ENCODE assay signal across 18 cellular contexts in the genomic region with DNA sequence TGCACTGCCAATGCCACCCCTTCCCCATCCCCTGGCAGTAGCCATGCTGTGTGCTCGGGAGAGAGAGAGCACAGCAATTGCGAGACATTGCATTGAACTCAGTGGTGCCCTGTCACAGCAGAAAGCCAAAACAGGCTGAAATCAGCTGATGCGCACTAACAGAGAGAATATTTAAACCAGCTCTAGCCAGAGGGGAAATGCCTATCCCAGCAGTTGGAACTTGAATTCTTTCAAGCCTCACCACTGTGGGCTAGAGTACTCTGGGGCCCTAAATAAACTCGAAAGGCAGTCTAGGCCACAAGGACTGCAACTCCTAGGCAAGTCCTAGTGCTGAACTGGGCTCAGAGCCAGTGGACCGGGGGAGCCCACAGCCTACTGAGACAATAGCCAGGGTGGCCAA. TPM values are rescaled to one million over a fixed set of nuclear protein-coding genes. Genes with fewer than 3 reads are reported as not detected.
DNase-seq lines count a peak whose midpoint lies in the region; ATAC-seq, FAIRE-seq and TF ChIP-seq lines count a peak whose summit lies in the region.
"Had no signal": no experiment of that assay in that cellular context is flagged by ENCODE, and none has a peak within 500 bp of the region (broad histone marks: within the 10 kb centered on the region; RNA-seq: fewer than 3 reads in every experiment).

No MANE protein-coding gene starts in this region.

- H4K8ac ChIP-seq in H1 (ENCODE audit: extremely low read depth, insufficient read depth, low read length) = no peak overlapping the region

- no peak for ATAC-seq in sciatic nerve

- H2BK120ac ChIP-seq in H1 (replicated peaks; ENCODE audit: low read depth, low read length) = no peak overlapping the region

- no peak for TF ChIP-seq EP300 in H1 (IDR thresholded peaks at IDR 0.05; ENCODE audit: borderline replicate concordance in 1 of 2, low read depth in 2 of 2, low read length in 2 of 2)

- H2AK5ac ChIP-seq in H1 (ENCODE audit: low read depth, low read length) = no peak overlapping the region

- H3K27ac ChIP-seq in H1 (ENCODE audit: low read depth, low read length) = no peak overlapping the region
- H3K27ac ChIP-seq in substantia nigra (ENCODE audit: low read depth, low read length, poor library complexity, severe bottlenecking) = no peak overlapping the region
- H3K27ac ChIP-seq: C4-2B, Peyer's patch had no signal

- no peaks in the 10 kb centered on the region for H3K79me1 ChIP-seq in H1 (ENCODE audit: low read depth, low read length)

- no peak overlapping the region for H2BK20ac ChIP-seq in H1 (ENCODE audit: low read length)

- H3K23me2 ChIP-seq in H1 (ENCODE audit: low read depth, low read length) = no peaks in the 10 kb centered on the region

- no peak overlapping the region for H3K14ac ChIP-seq in H1 (ENCODE audit: insufficient read length)

- DNase-seq in AG10803 (ENCODE audit: low read depth) (peak; percentile 32), M059J (ENCODE audit: low read depth) (peak; percentile 36), H1 (ENCODE audit: low read depth in 1 of 2, low spot score in 2 of 2) (no peak), myocyte (ENCODE audit: low read depth) (peak; percentile 51), substantia nigra (lab: John Stamatoyannopoulos, UW) (no peak), H4 (ENCODE audit: low spot score) (no peak), NOMO-1 treated with dmso at 0.1 percent for 144 hours (lab: John Stamatoyannopoulos, UW; ENCODE audit: unreplicated experiment) (no peak), sciatic nerve (ENCODE audit: low spot score) (no peak)
- DNase-seq: GDM1, HCEC 1CT, NCI-H1092 treated with DMSO at 0.1 percent for 48 hours, NCI-H1694 treated with DMSO at 0.1 percent for 48 hours, NCI-H82, Peyer's patch, SHP77 had no signal

- no peaks in the 10 kb centered on the region for H3K36me3 ChIP-seq in H1 (ENCODE audit: control insufficient read depth in 2 of 4, insufficient read depth in 4 of 4, low read length in 3 of 4)
- H3K36me3 ChIP-seq: Peyer's patch had no signal

- H3K9me3 ChIP-seq in H1 (ENCODE audit: insufficient read depth in 2 of 2, low read depth in 1 of 2, low read length in 1 of 2) = no peaks in the 10 kb centered on the region
- H3K9me3 ChIP-seq: Peyer's patch had no signal

- CTCF ChIA-PET in H1 (lab: Charles Lee; ENCODE audit: partially characterized antibody) = no interaction called here

- H3K4me2 ChIP-seq in H1 (ENCODE audit: insufficient read depth in 1 of 2, low read depth in 2 of 2, low read length in 2 of 2) = no peak overlapping the region

- POLR2A ChIA-PET in H1 (lab: Charles Lee; ENCODE audit: partially characterized antibody) = no interaction called here

- no peak overlapping the region for H3K9ac ChIP-seq in H1 (replicated peaks in 1 of 4; ENCODE audit: extremely low read depth in 1 of 4, low read depth in 3 of 4, low read length in 3 of 4)

- no peak overlapping the region for H2BK5ac ChIP-seq in H1 (ENCODE audit: low read depth, low read length)

- no peaks in the 10 kb centered on the region for H3K79me2 ChIP-seq in H1 (ENCODE audit: control insufficient read depth in 1 of 2, insufficient read depth in 2 of 2, low read length in 2 of 2)

- H2AFZ ChIP-seq in H1 (ENCODE audit: low read length) = no peak overlapping the region

- TF ChIP-seq CTCF in AG10803 (conservative IDR thresholded peaks at IDR 0.05; ENCODE audit: low read length) = no peak
- no peak for TF ChIP-seq CTCF in H1 (IDR thresholded peaks at IDR 0.05; ENCODE audit: control extremely low read depth in 1 of 3, insufficient read depth in 1 of 3, low read depth in 1 of 3, low read length in 3 of 3)

- no peaks in the 10 kb centered on the region for H3K27me3 ChIP-seq in H1 (replicated peaks in 1 of 4; ENCODE audit: control insufficient read depth in 3 of 4, extremely low read depth in 1 of 4, insufficient read depth in 3 of 4, low read length in 3 of 4)
- H3K27me3 ChIP-seq: Peyer's patch had no signal

- intact Hi-C loops in sciatic nerve (cut with DNase I) = no loop called here

- 0 out of 2 replicates have a peak overlapping the region, but pooled peaks have one; percentile 3 for H2BK12ac ChIP-seq in H1 (ENCODE audit: low read depth, low read length)

- no peak for TF ChIP-seq POLR2A in H1 (IDR thresholded peaks at IDR 0.05; ENCODE audit: control extremely low read depth in 1 of 2, low read depth in 2 of 2, low read length in 2 of 2)

- H4K5ac ChIP-seq in H1 (ENCODE audit: insufficient read length, low read depth, low read length) = no peak overlapping the region

- no peaks in the 10 kb centered on the region for H3K4me1 ChIP-seq in H1 (replicated peaks in 1 of 4; ENCODE audit: control insufficient read depth in 3 of 4, insufficient read depth in 4 of 4, low read length in 3 of 4)
- H3K4me1 ChIP-seq: Peyer's patch had no signal

- no peak for TF ChIP-seq RAD21 in H1 (IDR thresholded peaks at IDR 0.05 in 1 of 2, conservative IDR thresholded peaks at IDR 0.05 in 1 of 2; ENCODE audit: low read depth in 2 of 2, low read length in 2 of 2)

- H3K4me3 ChIP-seq in AG10803 (ENCODE audit: low read length) (no peak overlapping the region), H1 (ENCODE audit: extremely low read depth in 1 of 4, insufficient read depth in 2 of 4, low read depth in 3 of 4, low read length in 4 of 4) (no peak overlapping the region)
- H3K4me3 ChIP-seq: Peyer's patch had no signal

- no peaks in the 10 kb centered on the region for H4K20me1 ChIP-seq in H1 (replicated peaks in 1 of 2; ENCODE audit: control insufficient read depth in 1 of 2, insufficient read depth in 2 of 2, low read length in 2 of 2)

- no peak overlapping the region for H4K91ac ChIP-seq in H1 (replicated peaks; ENCODE audit: insufficient read length, low read length)

- H3K18ac ChIP-seq in H1 (ENCODE audit: extremely low read depth, low read length) = no peak overlapping the region

- no peak overlapping the region for H3K23ac ChIP-seq in H1 (ENCODE audit: insufficient read length)

- no peak for FAIRE-seq in H1 (lab: Jason Lieb, UNC)
- FAIRE-seq: A204.1, GM12892 had no signal

- H2BK15ac ChIP-seq in H1 (ENCODE audit: low read length) = no peak overlapping the region

- H3K56ac ChIP-seq in H1 (replicated peaks; ENCODE audit: insufficient read length, low read depth, low read length) = no peak overlapping the region

- 89% methylated on average over 5 of the region's 5 CpGs; no CpG with 5 or more reads in 1 of the 2 experiments for WGBS in H1 (ENCODE audit: extremely low coverage in 1 of 2, insufficient coverage in 1 of 2, insufficient read length in 1 of 2, insufficient replicate concordance in 2 of 2, low coverage in 1 of 2, low lambda C conversion rate in 2 of 2, missing lambda C conversion rate in 1 of 2), 2 experiments

- no peak overlapping the region for H3K4ac ChIP-seq in H1 (replicated peaks; ENCODE audit: insufficient read length, low read depth, low read length)

TF ChIP-seq in H1, 55 proteins besides CTCF, POLR2A, EP300 and RAD21:
- TF ChIP-seq SUZ12 (IDR thresholded peaks at IDR 0.05; ENCODE audit: low read length) = no peak
- TF ChIP-seq CBX8 (IDR thresholded peaks at IDR 0.05; ENCODE audit: borderline replicate concordance, low read depth, low read length) = no peak
- no peak for TF ChIP-seq SIRT6 (IDR thresholded peaks at IDR 0.05; ENCODE audit: low read length)
- TF ChIP-seq EGR1 (IDR thresholded peaks at IDR 0.05; ENCODE audit: borderline replicate concordance, low read depth, low read length) = no peak
- no peak for TF ChIP-seq SP4 (IDR thresholded peaks at IDR 0.05; ENCODE audit: low read length)
- no peak for TF ChIP-seq RFX5 (IDR thresholded peaks at IDR 0.05; ENCODE audit: borderline replicate concordance, low read depth, low read length)
- TF ChIP-seq, protein P1, sequence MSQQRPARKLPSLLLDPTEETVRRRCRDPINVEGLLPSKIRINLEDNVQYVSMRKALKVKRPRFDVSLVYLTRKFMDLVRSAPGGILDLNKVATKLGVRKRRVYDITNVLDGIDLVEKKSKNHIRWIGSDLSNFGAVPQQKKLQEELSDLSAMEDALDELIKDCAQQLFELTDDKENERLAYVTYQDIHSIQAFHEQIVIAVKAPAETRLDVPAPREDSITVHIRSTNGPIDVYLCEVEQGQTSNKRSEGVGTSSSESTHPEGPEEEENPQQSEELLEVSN (IDR thresholded peaks at IDR 0.05) = no peak
- no peak for TF ChIP-seq KDM5A (IDR thresholded peaks at IDR 0.05; ENCODE audit: low read length)
- TF ChIP-seq NRF1 (IDR thresholded peaks at IDR 0.05; ENCODE audit: low read depth, low read length) = no peak
- no peak for TF ChIP-seq KDM4A (IDR thresholded peaks at IDR 0.05; ENCODE audit: low read depth, low read length, severe bottlenecking)
- TF ChIP-seq SRF (IDR thresholded peaks at IDR 0.05; ENCODE audit: low read depth, low read length) = no peak
- no peak for TF ChIP-seq TAF1 (IDR thresholded peaks at IDR 0.05; ENCODE audit: low read depth, low read length)
- no peak for TF ChIP-seq ZNF274 (IDR thresholded peaks at IDR 0.05; ENCODE audit: borderline replicate concordance, extremely low read depth, low read length)
- TF ChIP-seq YY1 (IDR thresholded peaks at IDR 0.05; ENCODE audit: low read depth, low read length) = no peak

RNA-seq across cellular contexts. Expression of a gene that starts 17.7 kb away (rescaled TPM):
- 30.9 and 41.4 TPM in 2 replicates for total RNA-seq in M059J (2014; rRNA removed; shearing (Covaris generic))
- 6.1 and 6.9 TPM in 2 replicates for total RNA-seq in H1 (2021; fragmentation: NEBNext Ultra II Directional; extraction: Animal tissue kit (Norgen Biotek cat#: 25700))
- polyA plus RNA-seq in H1 (2011; rRNA removed) = 1.8 and 2.2 TPM in 2 replicates
- polyA plus RNA-seq in H1 (2011; cell fraction: cytosol; rRNA removed) = 3.2 TPM
- 1.2 TPM for polyA plus RNA-seq in H1 (2011; cell fraction: nucleus; rRNA removed)
- polyA plus RNA-seq in H1 (2012, experiment 1 of 2) = 2.5 to 5.4 TPM (median 3.4 TPM) in 4 replicates
- 0.83 TPM for polyA plus RNA-seq in H1 (2012, experiment 2 of 2)
- polyA plus RNA-seq in H1 (2013, experiment 1 of 2) = 3.6 TPM
- polyA plus RNA-seq in H1 (2013, experiment 2 of 2) = 3.7 TPM
- polyA minus RNA-seq in H1 (2011; rRNA and poly(A)+ RNA removed) = 3.3 and 5.3 TPM in 2 replicates
- polyA minus RNA-seq in H1 (2011; cell fraction: cytosol; rRNA and poly(A)+ RNA removed) = 2.0 TPM
- 2.1 TPM for polyA minus RNA-seq in H1 (2011; cell fraction: nucleus; rRNA and poly(A)+ RNA removed)
- total RNA-seq in myocyte = 6.8 and 7.2 TPM in 2 replicates
- polyA plus RNA-seq in myocyte (2012) = 5.6 TPM
- 14.8 and 17.4 TPM in 2 replicates for total RNA-seq in H4 (2014; rRNA removed; shearing (Covaris generic))
- total RNA-seq in sciatic nerve = 11.3 TPM

Comparison
In these comparisons a context has a peak if more than half of its experiments do, and no peak if none do; other contexts are left out.
1. DNase-seq: peak in AG10803 (single experiment), M059J (single experiment) and myocyte (single experiment); none in H1 (0 of 2), substantia nigra (0 of 49), H4 (single experiment), NOMO-1 treated with dmso at 0.1 percent for 144 hours (single experiment) and sciatic nerve (single experiment).